Comparison of ENCODE assay signal across 24 cellular contexts in the genomic region with DNA sequence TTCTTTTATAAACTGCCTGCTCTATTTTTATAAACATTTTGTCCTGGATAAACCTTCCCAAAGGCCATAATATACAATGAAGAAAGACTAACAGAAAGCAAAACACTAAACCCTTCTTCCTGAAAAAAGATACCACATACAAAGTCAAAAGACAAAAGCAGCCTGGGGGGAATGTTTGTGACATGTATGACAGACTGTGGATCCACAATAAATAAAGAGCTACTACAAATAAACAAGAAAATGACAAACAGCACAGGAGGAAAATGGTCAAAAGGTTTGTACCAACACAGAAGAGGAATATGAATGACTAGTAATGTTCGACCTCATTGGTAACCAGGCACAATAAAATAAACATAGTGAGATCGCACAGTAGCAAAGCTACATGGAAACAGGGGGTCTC.
"Had no signal": no experiment of that assay in that cellular context is flagged by ENCODE, and none has a peak within 500 bp of the region (broad histone marks: within the 10 kb centered on the region; RNA-seq: fewer than 3 reads in every experiment).

No MANE protein-coding gene starts in this region.

- H3K36me3 ChIP-seq: breast epithelium, left lung, lower lobe of right lung, thyroid gland, upper lobe of right lung, WERI-Rb-1 had no signal

- H3K36me3 Mint-ChIP-seq: activated CD4-positive, alpha-beta memory T cell treated with anti-CD3 and anti-CD28 coated beads for 36 hours; activated naive CD4-positive, alpha-beta T cell treated with anti-CD3 and anti-CD28 coated beads, Interleukin-2, amount 10 ng/mL, durations not matched to agents 7 days and 5 days; activated naive CD8-positive, alpha-beta T cell treated with anti-CD3 and anti-CD28 coated beads, Interleukin-2, amount 10 ng/mL, durations not matched to agents 7 days and 5 days had no signal

- H3K27ac Mint-ChIP-seq: activated CD4-positive, alpha-beta memory T cell treated with anti-CD3 and anti-CD28 coated beads for 36 hours; activated CD4-positive, alpha-beta T cell treated with anti-CD3 and anti-CD28 coated beads, Interleukin-2, amount 10 ng/mL, durations not matched to agents 24 days and 14 days; activated naive CD4-positive, alpha-beta T cell treated with anti-CD3 and anti-CD28 coated beads, Interleukin-2, amount 10 ng/mL, durations not matched to agents 7 days and 5 days; activated naive CD8-positive, alpha-beta T cell treated with anti-CD3 and anti-CD28 coated beads, Interleukin-2, amount 10 ng/mL, durations not matched to agents 7 days and 5 days; activated T-helper 1 cell treated with anti-CD3 and anti-CD28 coated beads, Interleukin-12 subunit alpha, Interleukin-12 subunit beta, Interleukin-2, Interleukin-4 antibody, amounts not matched to agents 30 ng/mL and 10 ng/mL and 1 ng/mL, durations not matched to agents 14 hours and 24 hours and 36 hours; stimulated activated effector memory CD8-positive, alpha-beta T cell treated with anti-CD3 and anti-CD28 coated beads, Interleukin-12 subunit alpha, Interleukin-12 subunit beta, amount 100 ng/mL, for 72 hours; T-helper 1 cell treated with Interleukin-12 subunit alpha and Interleukin-12 subunit beta and Interleukin-4 antibody, amounts not matched to agents 30 μg/mL and 1 μg/mL, for 36 hours had no signal

- DNase-seq: activated CD4-positive, alpha-beta memory T cell treated with anti-CD3 and anti-CD28 coated beads for 36 hours; activated CD4-positive, alpha-beta T cell treated with anti-CD3 and anti-CD28 coated beads, Interleukin-2, amount 10 ng/mL, durations not matched to agents 24 days and 14 days; activated CD4-positive, CD25-positive, alpha-beta regulatory T cell treated with anti-CD3 and anti-CD28 coated beads, Interleukin-2, amount 50 U/mL, for 72 hours; activated CD8-positive, alpha-beta memory T cell treated with anti-CD3 and anti-CD28 coated beads, Interleukin-2, amount 50 U/mL, for 4 hours; activated gamma-delta T cell; activated naive CD4-positive, alpha-beta T cell treated with anti-CD3 and anti-CD28 coated beads, Interleukin-2, amount 10 ng/mL, durations not matched to agents 7 days and 5 days; activated naive CD8-positive, alpha-beta T cell treated with anti-CD3 and anti-CD28 coated beads, Interleukin-2, amount 10 ng/mL, durations not matched to agents 7 days and 5 days; activated T-cell treated with anti-CD3 and anti-CD28 coated beads, Interleukin-2, amount 50 U/mL, for 1 hour; central memory CD4-positive, alpha-beta T cell; effector CD8-positive, alpha-beta T cell; left lung; lower lobe of right lung; mucosa of descending colon; stimulated activated CD4-positive, alpha-beta T cell treated with anti-CD3 and anti-CD28 coated beads, Interleukin-4, amount 100 ng/mL, for 24 hours; stimulated activated naive CD8-positive, alpha-beta T cell treated with anti-CD3 and anti-CD28 coated beads, Interleukin-15, amount 100 ng/mL, for 72 hours; T-helper 9 cell; thyroid gland; upper lobe of right lung; WERI-Rb-1 had no signal

- H3K27ac ChIP-seq: breast epithelium, left lung, lower lobe of right lung, thyroid gland, upper lobe of right lung, WERI-Rb-1 had no signal

- H3K27me3 Mint-ChIP-seq: activated CD4-positive, alpha-beta memory T cell treated with anti-CD3 and anti-CD28 coated beads for 36 hours; activated CD4-positive, alpha-beta T cell treated with anti-CD3 and anti-CD28 coated beads, Interleukin-2, amount 10 ng/mL, durations not matched to agents 24 days and 14 days; activated naive CD8-positive, alpha-beta T cell treated with anti-CD3 and anti-CD28 coated beads, Interleukin-2, amount 10 ng/mL, durations not matched to agents 7 days and 5 days; stimulated activated naive CD8-positive, alpha-beta T cell treated with anti-CD3 and anti-CD28 coated beads, Interleukin-15, amount 100 ng/mL, for 72 hours had no signal

- H3K4me1 Mint-ChIP-seq: activated naive CD4-positive, alpha-beta T cell treated with anti-CD3 and anti-CD28 coated beads, Interleukin-2, amount 10 ng/mL, durations not matched to agents 7 days and 5 days; activated naive CD8-positive, alpha-beta T cell treated with anti-CD3 and anti-CD28 coated beads, Interleukin-2, amount 10 ng/mL, durations not matched to agents 7 days and 5 days; nephron had no signal

- ATAC-seq: stimulated activated effector memory CD8-positive, alpha-beta T cell treated with anti-CD3 and anti-CD28 coated beads, Interleukin-12 subunit alpha, Interleukin-12 subunit beta, amount 100 ng/mL, for 72 hours; stimulated activated naive CD8-positive, alpha-beta T cell treated with anti-CD3 and anti-CD28 coated beads, Interleukin-15, amount 100 ng/mL, for 72 hours had no signal

- H3K27me3 ChIP-seq: breast epithelium, left lung, thyroid gland, upper lobe of right lung had no signal

- H3K4me1 ChIP-seq: breast epithelium, lower lobe of right lung, thyroid gland, upper lobe of right lung had no signal

- H3K4me3 Mint-ChIP-seq: activated CD4-positive, alpha-beta memory T cell treated with anti-CD3 and anti-CD28 coated beads for 36 hours; activated naive CD4-positive, alpha-beta T cell treated with anti-CD3 and anti-CD28 coated beads, Interleukin-2, amount 10 ng/mL, durations not matched to agents 7 days and 5 days; activated naive CD8-positive, alpha-beta T cell treated with anti-CD3 and anti-CD28 coated beads, Interleukin-2, amount 10 ng/mL, durations not matched to agents 7 days and 5 days; activated T-helper 1 cell treated with anti-CD3 and anti-CD28 coated beads, Interleukin-12 subunit alpha, Interleukin-12 subunit beta, Interleukin-2, Interleukin-4 antibody, amounts not matched to agents 30 ng/mL and 10 ng/mL and 1 ng/mL, durations not matched to agents 14 hours and 24 hours and 36 hours; nephron; stimulated activated effector memory CD8-positive, alpha-beta T cell treated with anti-CD3 and anti-CD28 coated beads, Interleukin-12 subunit alpha, Interleukin-12 subunit beta, amount 100 ng/mL, for 72 hours had no signal

- H3K9me3 ChIP-seq: breast epithelium, left lung, lower lobe of right lung, mucosa of descending colon, thyroid gland, upper lobe of right lung had no signal

- H3K4me3 ChIP-seq: breast epithelium, left lung, lower lobe of right lung, mucosa of descending colon, thyroid gland, upper lobe of right lung had no signal

- H3K9me3 Mint-ChIP-seq: activated CD4-positive, alpha-beta memory T cell treated with anti-CD3 and anti-CD28 coated beads for 36 hours; activated CD4-positive, alpha-beta T cell treated with anti-CD3 and anti-CD28 coated beads, Interleukin-2, amount 10 ng/mL, durations not matched to agents 24 days and 14 days; activated naive CD4-positive, alpha-beta T cell treated with anti-CD3 and anti-CD28 coated beads, Interleukin-2, amount 10 ng/mL, durations not matched to agents 7 days and 5 days; activated naive CD8-positive, alpha-beta T cell treated with anti-CD3 and anti-CD28 coated beads, Interleukin-2, amount 10 ng/mL, durations not matched to agents 7 days and 5 days; activated T-helper 1 cell treated with anti-CD3 and anti-CD28 coated beads, Interleukin-12 subunit alpha, Interleukin-12 subunit beta, Interleukin-2, Interleukin-4 antibody, amounts not matched to agents 30 ng/mL and 10 ng/mL and 1 ng/mL, durations not matched to agents 14 hours and 24 hours and 36 hours; stimulated activated effector memory CD8-positive, alpha-beta T cell treated with anti-CD3 and anti-CD28 coated beads, Interleukin-12 subunit alpha, Interleukin-12 subunit beta, amount 100 ng/mL, for 72 hours; stimulated activated naive CD8-positive, alpha-beta T cell treated with anti-CD3 and anti-CD28 coated beads, Interleukin-15, amount 100 ng/mL, for 72 hours; T-helper 1 cell treated with Interleukin-12 subunit alpha and Interleukin-12 subunit beta and Interleukin-4 antibody, amounts not matched to agents 30 μg/mL and 1 μg/mL, for 36 hours had no signal
